ENCODE assay signal across 22 cellular contexts in the genomic region with DNA sequence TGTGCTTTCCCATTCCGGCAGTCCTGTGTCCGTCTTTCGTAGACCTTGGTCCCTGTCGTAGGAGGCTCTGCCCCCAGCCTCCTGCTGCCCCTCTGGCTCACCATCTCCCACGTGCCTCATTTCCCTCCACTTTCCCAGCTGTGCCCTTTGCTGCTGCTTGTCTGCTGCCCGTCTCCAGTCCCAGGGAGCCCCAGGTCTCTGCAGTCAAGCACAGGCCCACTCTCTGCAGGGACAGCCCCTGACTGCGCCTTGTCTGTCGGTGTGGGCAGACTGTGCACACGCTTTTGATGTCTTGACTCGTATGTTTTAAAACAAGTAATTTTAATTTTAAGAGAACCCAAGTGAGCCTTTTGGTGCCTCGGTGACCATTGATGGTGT. TPM values are rescaled to one million over a fixed set of nuclear protein-coding genes. Genes with fewer than 3 reads are reported as not detected.
A peak's percentile ranks its signal among the peaks of the same experiment; 100 is the strongest.
DNase-seq lines count a peak whose midpoint lies in the region; ATAC-seq, FAIRE-seq and TF ChIP-seq lines count a peak whose summit lies in the region.
"Had no signal": no experiment of that assay in that cellular context is flagged by ENCODE, and none has a peak within 500 bp of the region (broad histone marks: within the 10 kb centered on the region; RNA-seq: fewer than 3 reads in every experiment).

No MANE protein-coding gene starts in this region.

- ATAC-seq in right cardiac atrium = no peak
- peak; percentile 54 for ATAC-seq in activated CD8-positive, alpha-beta T cell treated with anti-CD3 and anti-CD28 coated beads for 36 hours
- ATAC-seq in GM21619 (IDR thresholded peaks at IDR 0.05; ENCODE audit: unreplicated experiment) = no peak
- ATAC-seq in GM21360 (IDR thresholded peaks at IDR 0.05; ENCODE audit: unreplicated experiment) = no peak
- ATAC-seq: HCT116 had no signal

- H3K4me3 ChIP-seq in right cardiac atrium (ENCODE audit: low read length) (no peak overlapping the region), kidney (ENCODE audit: low read length in 2 of 2) (no peak overlapping the region), spleen (peak overlapping the region in 1 of 8 donors; percentile 16)
- H3K4me3 ChIP-seq: Peyer's patch had no signal

- 92% methylated on average over 11 of the region's 11 CpGs for WGBS in right cardiac atrium
- WGBS in spleen, 5 donors = 85 to 92% (median 86%) methylated on average over 11 of the region's 11 CpGs

- POLR2A ChIA-PET in activated CD8-positive, alpha-beta T cell treated with anti-CD3 and anti-CD28 coated beads for 36 hours (lab: Charles Lee) = interaction anchor here (1.6 to 2.0 kb wide), 4 partner anchors 9 to 27 kb away, joined by 4 to 6 read pairs (median 6); no protein-coding TSS in a partner anchor

- CTCF ChIA-PET in activated CD8-positive, alpha-beta T cell treated with anti-CD3 and anti-CD28 coated beads for 36 hours (lab: Charles Lee) = interaction anchor here (2.5 kb wide), 1 partner anchor 19 kb away, joined by 11 read pairs; no protein-coding TSS in a partner anchor

- H3K9ac ChIP-seq in kidney (ENCODE audit: low read length in 2 of 2) = no peak overlapping the region

- no peak for FAIRE-seq in kidney (lab: Jason Lieb, UNC)
- FAIRE-seq: GM12892, GM19239 had no signal

- intact Hi-C loops in cardiac septum (cut with DNase I) (no loop called here), right cardiac atrium (cut with DNase I) (loop anchor here in 1 of 4 donors (10.0 kb wide), 1 partner anchor 698 kb away; no protein-coding TSS in a partner anchor), kidney (cut with DNase I) (no loop called here), spleen (cut with DNase I; ENCODE audit: low total_unique reads) (no loop called here), CD14-positive monocyte (cut with micrococcal nuclease) (no loop called here)
- intact Hi-C loops in activated CD8-positive, alpha-beta T cell treated with anti-CD3 and anti-CD28 coated beads for 36 hours (cut with micrococcal nuclease) = no loop called here

- H3K4me3 Mint-ChIP-seq in activated CD8-positive, alpha-beta T cell treated with anti-CD3 and anti-CD28 coated beads for 36 hours = peak overlapping the region; percentile 32
- H3K4me3 Mint-ChIP-seq in CD14-positive monocyte = no peak overlapping the region

- no peaks in the 10 kb centered on the region for H3K4me1 ChIP-seq in right cardiac atrium (ENCODE audit: control insufficient read depth, insufficient read depth, low read length)
- peaks cover 0 to 5% of the 10 kb centered on the region in 2 donors for H3K4me1 ChIP-seq in kidney (ENCODE audit: control insufficient read depth in 1 of 2, insufficient read depth in 1 of 2, low read depth in 1 of 2, low read length in 2 of 2)
- peaks cover 0 to 47% (median 22%) of the 10 kb centered on the region in 6 donors for H3K4me1 ChIP-seq in spleen
- H3K4me1 ChIP-seq: Peyer's patch had no signal

- no peak for TF ChIP-seq POLR2A in spleen (IDR thresholded peaks at IDR 0.05)

- peaks cover 60 to 70% of the 10 kb centered on the region in 2 donors for H3K36me3 ChIP-seq in kidney (ENCODE audit: control insufficient read depth in 1 of 2, insufficient read depth in 2 of 2, low read length in 2 of 2)
- peaks cover 3 to 100% (median 93%) of the 10 kb centered on the region in 6 donors for H3K36me3 ChIP-seq in spleen

- no peaks in the 10 kb centered on the region for H3K9me3 ChIP-seq in right cardiac atrium (ENCODE audit: control insufficient read depth, low read length)
- H3K9me3 ChIP-seq in kidney (ENCODE audit: control insufficient read depth in 1 of 2, low read length in 2 of 2) = no peaks in the 10 kb centered on the region
- peaks cover 0 to 8% (median 2%) of the 10 kb centered on the region in 8 donors for H3K9me3 ChIP-seq in spleen
- H3K9me3 ChIP-seq: Peyer's patch had no signal

- peaks cover 81% of the 10 kb centered on the region for H3K4me1 Mint-ChIP-seq in activated CD8-positive, alpha-beta T cell treated with anti-CD3 and anti-CD28 coated beads for 36 hours (ENCODE audit: low read depth)
- no peaks in the 10 kb centered on the region for H3K4me1 Mint-ChIP-seq in CD14-positive monocyte

- DNase-seq in cardiac septum (ENCODE audit: low spot score) (peak; percentile 46), right cardiac atrium (no peak), kidney (peak; percentile 58), spleen (peak; percentile 63), CD14-positive monocyte (ENCODE audit: low spot score) (no peak)
- peak; percentile 33 for DNase-seq in activated CD8-positive, alpha-beta T cell treated with anti-CD3 and anti-CD28 coated beads for 36 hours
- DNase-seq: AML-193; CD4-positive, alpha-beta T cell; DND-41; GDM1; KG1; NCI-H1048; NCI-H2107; NCI-H774; Peyer's patch; SHP77 had no signal

- no peaks in the 10 kb centered on the region for H3K27me3 ChIP-seq in right cardiac atrium (ENCODE audit: control insufficient read depth, insufficient read depth)
- no peaks in the 10 kb centered on the region for H3K27me3 ChIP-seq in spleen (replicated peaks in 1 of 7)
- H3K27me3 ChIP-seq: Peyer's patch had no signal

- no peak for TF ChIP-seq CTCF in activated CD8-positive, alpha-beta T cell treated with anti-CD3 and anti-CD28 coated beads for 36 hours (IDR thresholded peaks at IDR 0.05)
- TF ChIP-seq CTCF in kidney (IDR thresholded peaks at IDR 0.05; ENCODE audit: borderline replicate concordance, extremely low read depth, insufficient read depth) = no peak
- no peak for TF ChIP-seq CTCF in spleen (IDR thresholded peaks at IDR 0.05 in 8 of 11, conservative IDR thresholded peaks at IDR 0.05 in 3 of 11)
- TF ChIP-seq CTCF in CD14-positive monocyte (IDR thresholded peaks at IDR 0.05) = no peak

- no peaks in the 10 kb centered on the region for H3K27me3 Mint-ChIP-seq in activated CD8-positive, alpha-beta T cell treated with anti-CD3 and anti-CD28 coated beads for 36 hours
- H3K27me3 Mint-ChIP-seq in CD14-positive monocyte (ENCODE audit: low read depth in 3 of 3) = peaks cover 0 to 4% (median 0%) of the 10 kb centered on the region in 3 donors
- H3K27me3 Mint-ChIP-seq: CD4-positive, alpha-beta T cell had no signal

- peaks cover 8% of the 10 kb centered on the region for H3K9me3 Mint-ChIP-seq in activated CD8-positive, alpha-beta T cell treated with anti-CD3 and anti-CD28 coated beads for 36 hours
- H3K9me3 Mint-ChIP-seq in CD14-positive monocyte = peaks cover 0 to 4% (median 2%) of the 10 kb centered on the region in 7 donors

- H3K36me3 Mint-ChIP-seq in activated CD8-positive, alpha-beta T cell treated with anti-CD3 and anti-CD28 coated beads for 36 hours (ENCODE audit: low read depth) = peaks cover 90% of the 10 kb centered on the region
- peaks cover 96 to 99% of the 10 kb centered on the region in 2 donors for H3K36me3 Mint-ChIP-seq in CD14-positive monocyte

- peak overlapping the region; percentile 72 for H3K27ac Mint-ChIP-seq in activated CD8-positive, alpha-beta T cell treated with anti-CD3 and anti-CD28 coated beads for 36 hours
- no peak overlapping the region for H3K27ac Mint-ChIP-seq in CD14-positive monocyte

- H3K27ac ChIP-seq in right cardiac atrium (ENCODE audit: low read length) (no peak overlapping the region), kidney (ENCODE audit: low read depth in 2 of 2, low read length in 2 of 2) (no peak overlapping the region), spleen (peak overlapping the region in 5 of 8 donors; percentile 47 to 70 (median 57))
- H3K27ac ChIP-seq: Peyer's patch had no signal

RNA-seq across cellular contexts. Expression of gene DGCR8, which starts 12.4 kb away (rescaled TPM):
- total RNA-seq in cardiac septum (19.1 TPM), right cardiac atrium (10 to 100 TPM; 15.5 to 18.6 (median 17.0) TPM), kidney (40.1 TPM), spleen (10 to 100 TPM; 25.1 to 62.7 (median 36.1) TPM)
- polyA plus RNA-seq in right cardiac atrium (11.2 TPM), kidney (ENCODE audit: insufficient read depth, low read depth, low replicate concordance) (12.2 TPM), spleen (10 to 100 TPM in 2 of 3 donors, 1 to 10 TPM in 1; 7.8 to 17.1 (median 14.3) TPM), CD14-positive monocyte (1 to 10 TPM; 1.2 to 1.4 TPM)
- 10 to 100 TPM; 35.0 to 38.8 TPM for total RNA-seq in activated CD8-positive, alpha-beta T cell treated with anti-CD3 and anti-CD28 coated beads for 36 hours

RNA-seq across cellular contexts. Expression of gene RANBP1, which starts 23.4 kb away (rescaled TPM):
- total RNA-seq in cardiac septum = 45.9 TPM
- total RNA-seq in right cardiac atrium = 10 to 100 TPM; 32.5 to 46.8 (median 39.5) TPM
- 33.3 TPM for polyA plus RNA-seq in right cardiac atrium
- total RNA-seq in activated CD8-positive, alpha-beta T cell treated with anti-CD3 and anti-CD28 coated beads for 36 hours = 100 to 1,000 TPM; 411 to 412 TPM
- total RNA-seq in kidney = 67.2 TPM
- polyA plus RNA-seq in kidney (ENCODE audit: insufficient read depth, low read depth, low replicate concordance) = 80.5 TPM
- 100 to 1,000 TPM in 3 of 7 donors, 10 to 100 TPM in 4; 56.7 to 111 (median 88.5) TPM for total RNA-seq in spleen
- 100 to 1,000 TPM in 2 of 3 donors, 10 to 100 TPM in 1; 52.6 to 106 (median 101) TPM for polyA plus RNA-seq in spleen
- polyA plus RNA-seq in CD14-positive monocyte = 10 to 100 TPM; 45.0 to 47.4 TPM

RNA-seq across cellular contexts. Expression of gene TRMT2A, which starts 24.6 kb away (rescaled TPM):
- total RNA-seq in cardiac septum (24.0 TPM), right cardiac atrium (10 to 100 TPM; 23.1 to 32.0 (median 29.7) TPM), kidney (50.0 TPM), spleen (10 to 100 TPM; 70.4 to 89.8 (median 79.3) TPM)
- polyA plus RNA-seq in right cardiac atrium (23.1 TPM), kidney (ENCODE audit: insufficient read depth, low read depth, low replicate concordance) (37.3 TPM), spleen (100 to 1,000 TPM in 2 of 3 donors, 10 to 100 TPM in 1; 75.1 to 142 (median 132) TPM), CD14-positive monocyte (10 to 100 TPM; 20.1 to 23.5 TPM)
- 100 to 1,000 TPM; 101 to 105 TPM for total RNA-seq in activated CD8-positive, alpha-beta T cell treated with anti-CD3 and anti-CD28 coated beads for 36 hours

RNA-seq across cellular contexts. Expression of gene ZDHHC8, which starts 39.1 kb away (rescaled TPM):
- 43.4 TPM for total RNA-seq in cardiac septum
- 10 to 100 TPM; 49.1 to 64.7 (median 55.7) TPM for total RNA-seq in right cardiac atrium
- 34.2 TPM for polyA plus RNA-seq in right cardiac atrium
- total RNA-seq in activated CD8-positive, alpha-beta T cell treated with anti-CD3 and anti-CD28 coated beads for 36 hours = 10 to 100 TPM; 44.5 to 44.8 TPM
- total RNA-seq in kidney = 57.1 TPM
- 18.8 TPM for polyA plus RNA-seq in kidney (ENCODE audit: insufficient read depth, low read depth, low replicate concordance)
- total RNA-seq in spleen = 10 to 100 TPM; 24.3 to 71.5 (median 57.5) TPM
- polyA plus RNA-seq in spleen = 10 to 100 TPM; 12.7 to 37.8 (median 21.4) TPM
- polyA plus RNA-seq in CD14-positive monocyte = 1 to 10 TPM in 1 of 2 donors, under 1 TPM in 1; 0.73 to 1.1 TPM

RNA-seq across cellular contexts. Expression of gene CCDC188, which starts 58.4 kb away (rescaled TPM):
- total RNA-seq in cardiac septum (0.67 TPM), right cardiac atrium (under 1 TPM; 0.22 to 0.83 (median 0.39) TPM), kidney (2.8 TPM), spleen (1 to 10 TPM in 4 of 7 donors, under 1 TPM in 2, not detected in 1; 0.69 to 7.6 (median 1.8) TPM)
- polyA plus RNA-seq in right cardiac atrium (0.54 TPM), kidney (ENCODE audit: insufficient read depth, low read depth, low replicate concordance) (0.54 TPM), spleen (1 to 10 TPM in 2 of 3 donors, under 1 TPM in 1; 0.29 to 6.1 (median 1.7) TPM), CD14-positive monocyte (not detected)
- total RNA-seq in activated CD8-positive, alpha-beta T cell treated with anti-CD3 and anti-CD28 coated beads for 36 hours = not detected
- total RNA-seq: CD4-positive, alpha-beta T cell; NCI-H460 had no signal

Comparison
In these comparisons a context has a peak if more than half of its experiments do, and no peak if none do; other contexts are left out.
1. DNase-seq: peak in cardiac septum (single experiment), activated CD8-positive, alpha-beta T cell treated with anti-CD3 and anti-CD28 coated beads for 36 hours (single experiment), kidney (single experiment) and spleen (single experiment); none in right cardiac atrium (0 of 3) and CD14-positive monocyte (single experiment).
2. H3K27ac ChIP-seq: peak in spleen (5 of 8); none in right cardiac atrium (single experiment) and kidney (0 of 2).